In the genomic region with DNA sequence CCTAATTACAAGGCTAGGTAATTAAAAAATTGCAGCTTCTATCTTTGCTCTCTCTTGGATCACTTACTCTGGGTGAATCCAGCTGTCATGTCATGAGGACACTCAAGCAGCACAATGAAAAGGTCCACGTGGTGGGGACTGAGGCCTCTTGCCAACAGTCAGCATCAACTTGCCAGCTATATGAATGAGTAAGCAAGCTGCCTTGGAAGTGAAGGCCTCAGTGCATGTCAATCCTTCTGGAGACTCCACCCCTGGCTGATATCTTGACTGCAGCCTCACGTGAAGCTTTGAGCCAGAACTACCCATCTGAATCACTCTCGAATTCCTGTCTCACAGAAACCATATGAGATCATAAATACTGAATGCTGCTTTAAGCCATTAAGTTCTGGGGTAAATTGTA, we compare ENCODE assay signal across 10 cellular contexts.
DNase-seq lines count a peak whose midpoint lies in the region; TF ChIP-seq lines count a peak whose summit lies in the region.
"Had no signal": no experiment of that assay in that cellular context is flagged by ENCODE, and none has a peak within 500 bp of the region (broad histone marks: within the 10 kb centered on the region; RNA-seq: fewer than 3 reads in every experiment).

No MANE protein-coding gene starts in this region.

- in situ Hi-C loops in mammary epithelial cell (cut with MboI; ENCODE audit: low sequenced_read_pairs in 2 of 2) (no loop called here), ACHN (cut with HindIII; ENCODE audit: low pct_ligation_motif_present, low pct_unique_long_range_greater_than_20kb, low sequenced_read_pairs) (no loop called here)

- no peaks in the 10 kb centered on the region for H3K79me2 ChIP-seq in mammary epithelial cell (ENCODE audit: insufficient read depth, low read length)

- H3K9ac ChIP-seq in mammary epithelial cell (ENCODE audit: insufficient read depth, low read length), result no peak overlapping the region

- no peak overlapping the region for H3K4me2 ChIP-seq in mammary epithelial cell (ENCODE audit: insufficient read depth, low read depth, low read length)

- CTCF ChIA-PET in mammary epithelial cell (lab: Charles Lee; ENCODE audit: low non-redundant PET), result no interaction called here

- no peaks in the 10 kb centered on the region for H4K20me1 ChIP-seq in mammary epithelial cell (ENCODE audit: insufficient read depth, low read length)

- BruUV-seq in mammary epithelial cell (replicated peaks; lab: Mats Ljungman, UMichigan), result no TSS peak

- H3K9me3 ChIP-seq in mammary epithelial cell (replicated peaks; ENCODE audit: insufficient read depth, low read length) (no peaks in the 10 kb centered on the region), WERI-Rb-1 (ENCODE audit: severe bottlenecking) (no peaks in the 10 kb centered on the region)

- intact Hi-C loops in mammary epithelial cell (cut with micrococcal nuclease), result no loop called here

- H3K36me3 ChIP-seq in mammary epithelial cell (ENCODE audit: insufficient read depth, low read length) (no peaks in the 10 kb centered on the region), WERI-Rb-1 (no peaks in the 10 kb centered on the region)

- no peak overlapping the region for H3K27ac ChIP-seq in mammary epithelial cell (ENCODE audit: insufficient read depth, low read depth, low read length)
- H3K27ac ChIP-seq in WERI-Rb-1, result no peak overlapping the region

- no peak overlapping the region for H3K4me3 ChIP-seq in mammary epithelial cell (replicated peaks in 1 of 3; ENCODE audit: insufficient read depth in 1 of 3, low read depth in 2 of 3, low read length in 3 of 3)
- no peak overlapping the region for H3K4me3 ChIP-seq in WERI-Rb-1 (ENCODE audit: low read depth, low read length)

- dilution Hi-C loops in mammary epithelial cell (cut with HindIII; ENCODE audit: low sequenced_read_pairs), result no loop called here

- no peaks in the 10 kb centered on the region for H3K27me3 ChIP-seq in mammary epithelial cell (ENCODE audit: insufficient read depth, low read length)
- H3K27me3 ChIP-seq in WERI-Rb-1 (ENCODE audit: insufficient read depth, low read depth, severe bottlenecking), result no peaks in the 10 kb centered on the region

- H3K4me1 ChIP-seq in mammary epithelial cell (ENCODE audit: insufficient read depth, low read length), result no peaks in the 10 kb centered on the region

- WGBS in mammary epithelial cell (ENCODE audit: low coverage, missing lambda C conversion rate), result 26% methylated on average over 3 of the region's 3 CpGs

- peak; percentile 65 for DNase-seq in AG20443 (ENCODE audit: low spot score)
- DNase-seq in M059J (ENCODE audit: low read depth), result peak; percentile 65
- peak; percentile 83 for DNase-seq in mammary epithelial cell
- DNase-seq in kidney tubule cell (ENCODE audit: low spot score), result peak; percentile 93
- DNase-seq in ACHN, result no peak
- DNase-seq in WERI-Rb-1, result no peak
- DNase-seq in SHP77 treated with DMSO at 0.1 percent for 48 hours (lab: John Stamatoyannopoulos, UW), result no peak
- DNase-seq in AML-193 (lab: John Stamatoyannopoulos, UW), result no peak
- DNase-seq: KBM-7, trophoblast cell had no signal

- H2AFZ ChIP-seq in mammary epithelial cell (ENCODE audit: low read depth, low read length), result no peak overlapping the region

- no peak for TF ChIP-seq CTCF in mammary epithelial cell (conservative IDR thresholded peaks at IDR 0.05 in 1 of 2, IDR thresholded peaks at IDR 0.05 in 1 of 2; ENCODE audit: extremely low read depth in 1 of 2, insufficient read depth in 1 of 2, low read depth in 1 of 2, low read length in 2 of 2)
- no peak for TF ChIP-seq CTCF in WERI-Rb-1 (IDR thresholded peaks at IDR 0.05; ENCODE audit: low read depth, low read length)

Comparison
In these comparisons a context has a peak if more than half of its experiments do, and no peak if none do; other contexts are left out.
1. DNase-seq: peak in AG20443 (single experiment), M059J (single experiment), mammary epithelial cell (single experiment) and kidney tubule cell (single experiment); none in ACHN (single experiment), WERI-Rb-1 (single experiment), SHP77 treated with DMSO at 0.1 percent for 48 hours (single experiment) and AML-193 (0 of 2).